In genomic region chr5:32132757-32133156, GRCh38 we compare ENCODE assay signal across 13 cellular contexts.
"Had no signal": no experiment of that assay in that cellular context is flagged by ENCODE, and none has a peak within 500 bp of the region (broad histone marks: within the 10 kb centered on the region; RNA-seq: fewer than 3 reads in every experiment).

No MANE protein-coding gene starts in this region.

- H3K27ac ChIP-seq: adrenal gland, esophagus muscularis mucosa, neural progenitor cell, pancreas, sigmoid colon, SJSA1, stomach had no signal

- DNase-seq: activated CD4-positive, alpha-beta T cell treated with anti-CD3 and anti-CD28 coated beads for 1 hour; activated CD4-positive, alpha-beta T cell treated with anti-CD3 and anti-CD28 coated beads, Interleukin-2, amount 50 U/mL, for 48 hours; activated naive CD4-positive, alpha-beta T cell; adrenal gland; kidney glomerular epithelial cell; pancreas; sigmoid colon; stimulated activated CD4-positive, alpha-beta T cell treated with anti-CD3 and anti-CD28 coated beads, Interleukin-1b, Interleukin-23, amount 100 ng/mL, for 48 hours; stomach had no signal

- H3K9me3 Mint-ChIP-seq: activated T-helper 1 cell treated with anti-CD3 and anti-CD28 coated beads, Interleukin-12 subunit alpha, Interleukin-12 subunit beta, Interleukin-2, Interleukin-4 antibody, amounts not matched to agents 30 ng/mL and 10 ng/mL and 1 ng/mL, durations not matched to agents 14 hours and 24 hours and 36 hours; neural progenitor cell had no signal

- H2AFZ ChIP-seq: neural progenitor cell had no signal

- H3K4me3 ChIP-seq: adrenal gland, esophagus muscularis mucosa, neural progenitor cell, pancreas, sigmoid colon, SJSA1, stomach had no signal

- H3K4me1 ChIP-seq: neural progenitor cell, pancreas, SJSA1 had no signal

- H3K4me2 ChIP-seq: neural progenitor cell had no signal

- H3K4me3 Mint-ChIP-seq: activated T-helper 1 cell treated with anti-CD3 and anti-CD28 coated beads, Interleukin-12 subunit alpha, Interleukin-12 subunit beta, Interleukin-2, Interleukin-4 antibody, amounts not matched to agents 30 ng/mL and 10 ng/mL and 1 ng/mL, durations not matched to agents 14 hours and 24 hours and 36 hours; neural progenitor cell had no signal

- H3K27me3 ChIP-seq: adrenal gland, esophagus muscularis mucosa, neural progenitor cell, pancreas, sigmoid colon, SJSA1, stomach had no signal

- H3K4me1 Mint-ChIP-seq: neural progenitor cell had no signal

- H3K9ac ChIP-seq: neural progenitor cell had no signal

- H3K27ac Mint-ChIP-seq: activated T-helper 1 cell treated with anti-CD3 and anti-CD28 coated beads, Interleukin-12 subunit alpha, Interleukin-12 subunit beta, Interleukin-2, Interleukin-4 antibody, amounts not matched to agents 30 ng/mL and 10 ng/mL and 1 ng/mL, durations not matched to agents 14 hours and 24 hours and 36 hours; neural progenitor cell had no signal

- ATAC-seq: pancreas had no signal

- H3K9me3 ChIP-seq: adrenal gland, esophagus muscularis mucosa, pancreas, sigmoid colon, SJSA1, stomach had no signal
